28 cellular contexts compared by ENCODE assay signal in genomic region chr14:104507443-104507842, GRCh38.
"Had no signal": no experiment of that assay in that cellular context is flagged by ENCODE, and none has a peak within 500 bp of the region (broad histone marks: within the 10 kb centered on the region; RNA-seq: fewer than 3 reads in every experiment).

No MANE protein-coding gene starts in this region.

- H3K4me3 ChIP-seq: dorsolateral prefrontal cortex, esophagus muscularis mucosa, gastroesophageal sphincter, heart left ventricle, hepatocyte, lung, mucosa of descending colon, neural progenitor cell, smooth muscle cell, suprapubic skin, transverse colon, vagina had no signal

- H3K27ac ChIP-seq: dorsolateral prefrontal cortex, esophagus muscularis mucosa, foreskin keratinocyte, gastroesophageal sphincter, heart left ventricle, hepatocyte, neural progenitor cell, parathyroid adenoma, suprapubic skin, transverse colon, vagina had no signal

- H3K27ac Mint-ChIP-seq: memory B cell; mesothelial cell of epicardium; naive B cell; natural killer cell treated with Interleukin-12 subunit alpha and Interleukin-12 subunit beta and Interleukin-15 and Interleukin-18, amount 100 ng/mL, for 72 hours; neural progenitor cell; progenitor cell of endocrine pancreas; stimulated activated naive CD8-positive, alpha-beta T cell treated with anti-CD3 and anti-CD28 coated beads, Interleukin-15, amount 100 ng/mL, for 72 hours had no signal

- ATAC-seq: foreskin keratinocyte; gastroesophageal sphincter; heart left ventricle; left lobe of liver; mucosa of descending colon; natural killer cell treated with Interleukin-12 subunit alpha and Interleukin-12 subunit beta and Interleukin-15 and Interleukin-18, amount 100 ng/mL, for 72 hours; sciatic nerve; stimulated activated naive CD8-positive, alpha-beta T cell treated with anti-CD3 and anti-CD28 coated beads, Interleukin-15, amount 100 ng/mL, for 72 hours had no signal

- H3K36me3 ChIP-seq: esophagus muscularis mucosa, gastroesophageal sphincter, heart left ventricle, neural progenitor cell, suprapubic skin, transverse colon, vagina had no signal

- H3K4me1 ChIP-seq: esophagus muscularis mucosa, foreskin keratinocyte, gastroesophageal sphincter, neural progenitor cell, parathyroid adenoma, transverse colon, vagina had no signal

- H3K9ac ChIP-seq: neural progenitor cell, parathyroid adenoma had no signal

- H3K4me3 Mint-ChIP-seq: memory B cell; mesothelial cell of epicardium; naive B cell; natural killer cell treated with Interleukin-12 subunit alpha and Interleukin-12 subunit beta and Interleukin-15 and Interleukin-18, amount 100 ng/mL, for 72 hours; neural progenitor cell; stimulated activated naive CD8-positive, alpha-beta T cell treated with anti-CD3 and anti-CD28 coated beads, Interleukin-15, amount 100 ng/mL, for 72 hours had no signal

- H3K36me3 Mint-ChIP-seq: memory B cell, mesothelial cell of epicardium, neural progenitor cell had no signal

- DNase-seq: dorsolateral prefrontal cortex; effector CD8-positive, alpha-beta T cell; foreskin keratinocyte; kidney; mucosa of descending colon; naive B cell; stimulated activated CD4-positive, alpha-beta T cell treated with anti-CD3 and anti-CD28 coated beads, Interleukin-12 subunit alpha, Interleukin-12 subunit beta, amount 100 ng/mL, for 4 hours; stimulated activated CD4-positive, alpha-beta T cell treated with anti-CD3 and anti-CD28 coated beads, Interleukin-1b, Interleukin-23, amount 100 ng/mL, for 48 hours; stimulated activated CD4-positive, alpha-beta T cell treated with anti-CD3 and anti-CD28 coated beads, Interleukin-4, amount 100 ng/mL, for 1 hour; stimulated activated naive CD4-positive, alpha-beta T cell; stimulated activated naive CD8-positive, alpha-beta T cell treated with anti-CD3 and anti-CD28 coated beads, Interleukin-15, amount 100 ng/mL, for 72 hours; transverse colon had no signal

- H3K4me1 Mint-ChIP-seq: memory B cell; mesothelial cell of epicardium; naive B cell; stimulated activated naive CD8-positive, alpha-beta T cell treated with anti-CD3 and anti-CD28 coated beads, Interleukin-15, amount 100 ng/mL, for 72 hours had no signal

- H3K9me3 ChIP-seq: mucosa of descending colon, suprapubic skin had no signal

- H3K4me2 ChIP-seq: hepatocyte, neural progenitor cell, smooth muscle cell had no signal

- H3K27me3 ChIP-seq: hepatocyte, neural progenitor cell, vagina had no signal
